8 cellular contexts compared by ENCODE assay signal in the genomic region with DNA sequence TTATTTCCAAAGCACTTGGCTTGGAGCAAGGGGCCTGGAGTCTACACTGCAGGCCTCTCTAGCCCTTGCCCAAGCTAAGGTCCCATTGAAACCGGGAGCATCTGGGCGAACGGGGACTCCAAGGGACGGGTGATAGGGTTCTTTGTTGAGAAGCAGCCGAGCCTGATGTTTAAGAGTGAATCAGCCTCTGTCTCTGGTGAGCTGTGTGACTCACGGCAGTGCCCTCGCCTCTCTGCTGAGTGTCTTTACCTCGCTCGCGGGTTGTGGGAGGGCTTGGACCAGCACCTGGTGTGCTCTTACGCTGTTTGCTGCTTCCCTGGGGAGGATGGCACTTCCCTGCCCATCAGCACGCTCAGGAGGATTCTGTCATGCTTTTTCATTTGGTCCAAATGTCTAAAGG. TPM values are rescaled to one million over a fixed set of nuclear protein-coding genes. Genes with fewer than 3 reads are reported as not detected.
A peak's percentile ranks its signal among the peaks of the same experiment; 100 is the strongest.
DNase-seq lines count a peak whose midpoint lies in the region; ATAC-seq, FAIRE-seq and TF ChIP-seq lines count a peak whose summit lies in the region.

No MANE protein-coding gene starts in this region.

- no peaks in the 10 kb centered on the region for H3K9me3 ChIP-seq in GM12878 (replicated peaks; ENCODE audit: control insufficient read depth, insufficient read depth, low read length)
- no peaks in the 10 kb centered on the region for H3K9me3 ChIP-seq in mucosa of stomach (ENCODE audit: control insufficient read depth, low read length)

- WGBS in GM12878 (ENCODE audit: insufficient coverage, insufficient replicate concordance, low lambda C conversion rate, missing lambda C conversion rate), result 34% methylated on average over 11 of the region's 12 CpGs

- ATAC-seq in GM12878 (no peak), HG02798 (IDR thresholded peaks at IDR 0.05; ENCODE audit: poor library complexity, unreplicated experiment) (no peak)

- CTCF ChIA-PET in GM12878 (lab: Yijun Ruan, JAX), result interaction anchor here (1.6 kb wide), 1 partner anchor 17 kb away, joined by 4 read pairs; no protein-coding TSS in a partner anchor

- DNase-seq in EH (ENCODE audit: low read depth), result peak; percentile 74
- DNase-seq in NCI-H69 (lab: John Stamatoyannopoulos, UW), result peak; percentile 32
- no peak for DNase-seq in GM12878 (ENCODE audit: low read depth, low spot score)
- DNase-seq in urothelium cell line (ENCODE audit: low spot score), result no peak
- DNase-seq in NCI-H345 treated with DMSO at 0.1 percent for 48 hours (lab: John Stamatoyannopoulos, UW; ENCODE audit: unreplicated experiment), result no peak
- no peak for DNase-seq in ureter (ENCODE audit: low spot score)

- POLR2A ChIA-PET in GM12878 (lab: Charles Lee), result interaction anchor here (0.6 to 4.0 kb wide), 4 partner anchors 9 to 177 kb away, joined by 3 to 32 read pairs (median 4); a partner anchor contains a TSS

- BruUV-seq in GM12878 (replicated peaks; lab: Mats Ljungman, UMichigan), result no TSS peak

- peaks cover 11% of the 10 kb centered on the region for H3K4me1 ChIP-seq in GM12878 (ENCODE audit: control insufficient read depth, insufficient read depth, low read length)
- peaks cover 14% of the 10 kb centered on the region for H3K4me1 ChIP-seq in mucosa of stomach (ENCODE audit: control insufficient read depth, insufficient read depth, low read length)

- RAD21 ChIA-PET in GM12878 (lab: Charles Lee; ENCODE audit: unreplicated experiment), result no interaction called here

- in situ Hi-C loops in GM12878 (cut with MboI), result no loop called here

- H3K4me3 ChIP-seq in GM12878 (peak overlapping the region; percentile 95), mucosa of stomach (ENCODE audit: low read length) (peak overlapping the region; percentile 87)

- no peak for TF ChIP-seq RAD21 in GM12878 (IDR thresholded peaks at IDR 0.05; ENCODE audit: insufficient read depth, low read depth, low read length)

- no peak for FAIRE-seq in GM12878 (lab: Jason Lieb, UNC)
- peak; percentile 17 for FAIRE-seq in urothelium cell line (lab: Jason Lieb, UNC)

- peak overlapping the region; percentile 97 for H3K4me2 ChIP-seq in GM12878 (ENCODE audit: control insufficient read depth, insufficient read depth)

- peaks cover 8% of the 10 kb centered on the region for H4K20me1 ChIP-seq in GM12878 (ENCODE audit: control insufficient read depth, insufficient read depth)

- TF ChIP-seq EP300 in GM12878 (IDR thresholded peaks at IDR 0.05; ENCODE audit: borderline replicate concordance in 1 of 2, control insufficient read depth in 1 of 2, low read depth in 2 of 2, low read length in 2 of 2), result no peak

- H3K9ac ChIP-seq in GM12878 (ENCODE audit: control insufficient read depth, insufficient read depth, low read length) (peak overlapping the region; percentile 95), mucosa of stomach (ENCODE audit: low read length) (peak overlapping the region; percentile 87)

- no peak overlapping the region for H2AFZ ChIP-seq in GM12878 (ENCODE audit: control insufficient read depth, low read depth, low read length)

- SMC1A ChIA-PET in GM12878 (lab: Charles Lee; ENCODE audit: uncharacterized antibody, unreplicated experiment), result interaction anchor here (0.7 to 0.8 kb wide), 2 partner anchors 17 to 20 kb away, joined by 3 read pairs; no protein-coding TSS in a partner anchor

- H3K27me3 ChIP-seq in GM12878 (replicated peaks in 1 of 2; ENCODE audit: control insufficient read depth in 2 of 2, insufficient read depth in 2 of 2, low read length in 1 of 2), result no peaks in the 10 kb centered on the region
- no peaks in the 10 kb centered on the region for H3K27me3 ChIP-seq in mucosa of stomach (ENCODE audit: control insufficient read depth, insufficient read depth, low read length)

- 0 out of 2 replicates have a peak, but pooled peaks have one; percentile 16 for TF ChIP-seq POLR2A in GM12878 (IDR thresholded peaks at IDR 0.05; ENCODE audit: low read depth, low read length)

- H3K36me3 ChIP-seq in GM12878 (ENCODE audit: control insufficient read depth in 2 of 2, insufficient read depth in 2 of 2, low read length in 1 of 2) (peaks cover 4 to 21% of the 10 kb centered on the region in 2 experiments; a peak in 3 of 4 replicates), mucosa of stomach (ENCODE audit: control insufficient read depth, insufficient read depth, low read length) (no peaks in the 10 kb centered on the region)

- H3K79me2 ChIP-seq in GM12878 (ENCODE audit: control insufficient read depth, insufficient read depth, low read length), result peaks cover 38% of the 10 kb centered on the region

- H3K27ac ChIP-seq in GM12878 (ENCODE audit: control insufficient read depth, insufficient read depth), result peak overlapping the region; percentile 78

- no peak for TF ChIP-seq CTCF in GM12878 (IDR thresholded peaks at IDR 0.05 in 2 of 3, conservative IDR thresholded peaks at IDR 0.05 in 1 of 3; ENCODE audit: control insufficient read depth in 2 of 3, extremely low read depth in 1 of 3, insufficient read depth in 1 of 3, low read depth in 3 of 3, low read length in 3 of 3)

- intact Hi-C loops in GM12878 (cut with micrococcal nuclease; ENCODE audit: unreplicated experiment), result no loop called here

RNA-seq across cellular contexts. Expression of a gene that starts 1.3 kb away (rescaled TPM):
- total RNA-seq in GM12878 (2013; cell fraction: nucleolus; rRNA removed), result 118 and 143 TPM in 2 replicates
- 41.4 and 59.5 TPM in 2 replicates for total RNA-seq in GM12878 (2014; rRNA removed)
- total RNA-seq in GM12878 (2014; rRNA removed; fragmentation: Illumina TruSeq; extraction: Trizol), result 23.2 and 29.3 TPM in 2 replicates
- total RNA-seq in GM12878 (2021), result 58.0 and 85.6 TPM in 2 replicates
- 26.6 TPM for polyA plus RNA-seq in GM12878 (2011; ENCODE audit: low read depth)
- polyA plus RNA-seq in GM12878 (2011; rRNA removed), result 23.5 and 40.1 TPM in 2 replicates
- polyA plus RNA-seq in GM12878 (2011; cell fraction: cytosol; rRNA removed), result 34.2 and 50.9 TPM in 2 replicates
- 518 and 543 TPM in 2 replicates for polyA plus RNA-seq in GM12878 (2011; cell fraction: nucleus; rRNA removed)
- 54.1 and 64.4 TPM in 2 replicates for polyA plus RNA-seq in GM12878 (2012)
- polyA plus RNA-seq in GM12878 (2014; fragmentation: Illumina TruSeq; extraction: Trizol), result 29.2 and 51.0 TPM in 2 replicates
- 1 to 10 TPM; 2.2 to 3.7 TPM for polyA plus RNA-seq in GM12878 (2014; fragmentation: Nextera tagmentation; extraction: Ambion mirVana)
- polyA plus RNA-seq in GM12878 (2014; rRNA removed), result 75.4 and 94.8 TPM in 2 replicates
- polyA plus RNA-seq in GM12878 (2016; fragmentation: Nextera tagmentation; extraction: Ambion mirVana), result 10 to 100 TPM; 59.9 to 69.3 TPM
- 42.9 and 44.6 TPM in 2 replicates for polyA minus RNA-seq in GM12878 (2011; rRNA and poly(A)+ RNA removed)
- polyA minus RNA-seq in GM12878 (2011; cell fraction: cytosol; rRNA and poly(A)+ RNA removed), result 22.3 and 29.3 TPM in 2 replicates
- polyA minus RNA-seq in GM12878 (2011; cell fraction: nucleus; rRNA and poly(A)+ RNA removed), result 49.6 and 81.2 TPM in 2 replicates
- 101 TPM for total RNA-seq in ureter

RNA-seq across cellular contexts. Expression of a gene that starts 1.5 kb away (rescaled TPM):
- total RNA-seq in GM12878 (2013; cell fraction: nucleolus; rRNA removed), result 16.5 and 20.3 TPM in 2 replicates
- 41.9 and 42.1 TPM in 2 replicates for total RNA-seq in GM12878 (2014; rRNA removed)
- total RNA-seq in GM12878 (2014; rRNA removed; fragmentation: Illumina TruSeq; extraction: Trizol), result 21.0 and 22.1 TPM in 2 replicates
- 18.6 and 25.6 TPM in 2 replicates for total RNA-seq in GM12878 (2021)
- 29.5 TPM for polyA plus RNA-seq in GM12878 (2011; ENCODE audit: low read depth)
- 26.8 and 34.3 TPM in 2 replicates for polyA plus RNA-seq in GM12878 (2011; rRNA removed)
- polyA plus RNA-seq in GM12878 (2011; cell fraction: cytosol; rRNA removed), result 45.5 and 56.7 TPM in 2 replicates
- 15.8 and 23.1 TPM in 2 replicates for polyA plus RNA-seq in GM12878 (2011; cell fraction: nucleus; rRNA removed)
- 24.6 and 26.5 TPM in 2 replicates for polyA plus RNA-seq in GM12878 (2012)
- polyA plus RNA-seq in GM12878 (2014; fragmentation: Illumina TruSeq; extraction: Trizol), result 15.9 and 27.4 TPM in 2 replicates
- polyA plus RNA-seq in GM12878 (2014; fragmentation: Nextera tagmentation; extraction: Ambion mirVana), result 10 to 100 TPM in 1 of 2 experiments, 1 to 10 TPM in 1; 4.7 to 20.8 TPM
- 43.6 and 44.5 TPM in 2 replicates for polyA plus RNA-seq in GM12878 (2014; rRNA removed)
- 10 to 100 TPM; 46.5 to 47.6 TPM for polyA plus RNA-seq in GM12878 (2016; fragmentation: Nextera tagmentation; extraction: Ambion mirVana)
- polyA minus RNA-seq in GM12878 (2011; rRNA and poly(A)+ RNA removed), result 12.5 and 18.9 TPM in 2 replicates
- polyA minus RNA-seq in GM12878 (2011; cell fraction: cytosol; rRNA and poly(A)+ RNA removed), result 5.9 and 7.2 TPM in 2 replicates
- polyA minus RNA-seq in GM12878 (2011; cell fraction: nucleus; rRNA and poly(A)+ RNA removed), result 6.4 and 10.4 TPM in 2 replicates
- 35.5 TPM for total RNA-seq in ureter

RNA-seq across cellular contexts. Expression of a gene that starts 18.1 kb away (rescaled TPM):
- total RNA-seq in GM12878 (2013; cell fraction: nucleolus; rRNA removed), result 8.8 and 10.1 TPM in 2 replicates
- total RNA-seq in GM12878 (2014; rRNA removed) (115 and 157 TPM in 2 replicates), GM12878 (2014; rRNA removed; fragmentation: Illumina TruSeq; extraction: Trizol) (37.5 and 42.7 TPM in 2 replicates), GM12878 (2021) (163 and 169 TPM in 2 replicates), ureter (59.8 TPM)
- 20.7 TPM for polyA plus RNA-seq in GM12878 (2011; ENCODE audit: low read depth)
- polyA plus RNA-seq in GM12878 (2011; rRNA removed) (50.4 and 77.8 TPM in 2 replicates), GM12878 (2014; fragmentation: Illumina TruSeq; extraction: Trizol) (28.4 and 67.3 TPM in 2 replicates), GM12878 (2014; fragmentation: Nextera tagmentation; extraction: Ambion mirVana) (1 to 10 TPM; 1.3 to 4.5 TPM), GM12878 (2014; rRNA removed) (269 and 299 TPM in 2 replicates), GM12878 (2016; fragmentation: Nextera tagmentation; extraction: Ambion mirVana) (100 to 1,000 TPM; 235 to 247 TPM)
- 118 and 173 TPM in 2 replicates for polyA plus RNA-seq in GM12878 (2011; cell fraction: cytosol; rRNA removed)
- polyA plus RNA-seq in GM12878 (2011; cell fraction: nucleus; rRNA removed), result 63.4 and 87.9 TPM in 2 replicates
- polyA plus RNA-seq in GM12878 (2012), result 61.5 and 76.2 TPM in 2 replicates
- 25.1 and 41.4 TPM in 2 replicates for polyA minus RNA-seq in GM12878 (2011; rRNA and poly(A)+ RNA removed)
- polyA minus RNA-seq in GM12878 (2011; cell fraction: cytosol; rRNA and poly(A)+ RNA removed), result 26.9 and 29.7 TPM in 2 replicates
- polyA minus RNA-seq in GM12878 (2011; cell fraction: nucleus; rRNA and poly(A)+ RNA removed), result 6.0 and 18.1 TPM in 2 replicates

RNA-seq across cellular contexts. Expression of a gene that starts 18.6 kb away (rescaled TPM):
- 8.0 and 8.8 TPM in 2 replicates for total RNA-seq in GM12878 (2013; cell fraction: nucleolus; rRNA removed)
- 21.9 and 23.3 TPM in 2 replicates for total RNA-seq in GM12878 (2014; rRNA removed)
- total RNA-seq in GM12878 (2014; rRNA removed; fragmentation: Illumina TruSeq; extraction: Trizol), result 18.3 and 19.6 TPM in 2 replicates
- 32.0 and 35.1 TPM in 2 replicates for total RNA-seq in GM12878 (2021)
- 5.7 TPM for polyA plus RNA-seq in GM12878 (2011; ENCODE audit: low read depth)
- polyA plus RNA-seq in GM12878 (2011; rRNA removed), result 7.7 and 13.7 TPM in 2 replicates
- polyA plus RNA-seq in GM12878 (2011; cell fraction: cytosol; rRNA removed), result 12.6 and 24.0 TPM in 2 replicates
- 26.3 and 30.0 TPM in 2 replicates for polyA plus RNA-seq in GM12878 (2011; cell fraction: nucleus; rRNA removed)
- polyA plus RNA-seq in GM12878 (2012), result 16.2 and 24.2 TPM in 2 replicates
- 20.9 and 32.6 TPM in 2 replicates for polyA plus RNA-seq in GM12878 (2014; fragmentation: Illumina TruSeq; extraction: Trizol)
- polyA plus RNA-seq in GM12878 (2014; fragmentation: Nextera tagmentation; extraction: Ambion mirVana), result 1 to 10 TPM; 2.2 to 5.1 TPM
- 33.8 and 39.3 TPM in 2 replicates for polyA plus RNA-seq in GM12878 (2014; rRNA removed)
- 10 to 100 TPM; 44.6 to 45.4 TPM for polyA plus RNA-seq in GM12878 (2016; fragmentation: Nextera tagmentation; extraction: Ambion mirVana)
- polyA minus RNA-seq in GM12878 (2011; rRNA and poly(A)+ RNA removed), result 3.0 and 4.8 TPM in 2 replicates
- 5.2 and 6.8 TPM in 2 replicates for polyA minus RNA-seq in GM12878 (2011; cell fraction: cytosol; rRNA and poly(A)+ RNA removed)
- 3.4 and 11.5 TPM in 2 replicates for polyA minus RNA-seq in GM12878 (2011; cell fraction: nucleus; rRNA and poly(A)+ RNA removed)
- total RNA-seq in ureter, result 19.2 TPM

RNA-seq across cellular contexts. Expression of a gene that starts 18.7 kb away (rescaled TPM):
- 25.4 and 29.4 TPM in 2 replicates for total RNA-seq in GM12878 (2013; cell fraction: nucleolus; rRNA removed)
- total RNA-seq in GM12878 (2014; rRNA removed) (74.8 and 77.7 TPM in 2 replicates), GM12878 (2014; rRNA removed; fragmentation: Illumina TruSeq; extraction: Trizol) (14.4 and 18.4 TPM in 2 replicates), GM12878 (2021) (61.2 and 70.8 TPM in 2 replicates), ureter (31.4 TPM)
- 14.1 TPM for polyA plus RNA-seq in GM12878 (2011; ENCODE audit: low read depth)
- polyA plus RNA-seq in GM12878 (2011; rRNA removed) (6.2 and 13.5 TPM in 2 replicates), GM12878 (2014; fragmentation: Illumina TruSeq; extraction: Trizol) (3.4 and 10.2 TPM in 2 replicates), GM12878 (2014; fragmentation: Nextera tagmentation; extraction: Ambion mirVana) (1 to 10 TPM; 4.6 to 9.3 TPM), GM12878 (2014; rRNA removed) (83.2 and 84.8 TPM in 2 replicates), GM12878 (2016; fragmentation: Nextera tagmentation; extraction: Ambion mirVana) (10 to 100 TPM; 74.3 to 89.5 TPM)
- 24.6 and 47.1 TPM in 2 replicates for polyA plus RNA-seq in GM12878 (2011; cell fraction: cytosol; rRNA removed)
- 37.2 and 39.7 TPM in 2 replicates for polyA plus RNA-seq in GM12878 (2011; cell fraction: nucleus; rRNA removed)
- polyA plus RNA-seq in GM12878 (2012), result 28.0 and 28.4 TPM in 2 replicates
- polyA minus RNA-seq in GM12878 (2011; rRNA and poly(A)+ RNA removed), result 8.5 and 18.8 TPM in 2 replicates
- 6.4 and 11.4 TPM in 2 replicates for polyA minus RNA-seq in GM12878 (2011; cell fraction: cytosol; rRNA and poly(A)+ RNA removed)
- 13.7 and 25.6 TPM in 2 replicates for polyA minus RNA-seq in GM12878 (2011; cell fraction: nucleus; rRNA and poly(A)+ RNA removed)

Comparison
In these comparisons a context has a peak if more than half of its experiments do, and no peak if none do; other contexts are left out.
1. DNase-seq: peak in EH (single experiment) and NCI-H69 (single experiment); none in GM12878 (single experiment), urothelium cell line (single experiment), NCI-H345 treated with DMSO at 0.1 percent for 48 hours (single experiment) and ureter (single experiment).